9 cellular contexts compared by ENCODE assay signal in the genomic region with DNA sequence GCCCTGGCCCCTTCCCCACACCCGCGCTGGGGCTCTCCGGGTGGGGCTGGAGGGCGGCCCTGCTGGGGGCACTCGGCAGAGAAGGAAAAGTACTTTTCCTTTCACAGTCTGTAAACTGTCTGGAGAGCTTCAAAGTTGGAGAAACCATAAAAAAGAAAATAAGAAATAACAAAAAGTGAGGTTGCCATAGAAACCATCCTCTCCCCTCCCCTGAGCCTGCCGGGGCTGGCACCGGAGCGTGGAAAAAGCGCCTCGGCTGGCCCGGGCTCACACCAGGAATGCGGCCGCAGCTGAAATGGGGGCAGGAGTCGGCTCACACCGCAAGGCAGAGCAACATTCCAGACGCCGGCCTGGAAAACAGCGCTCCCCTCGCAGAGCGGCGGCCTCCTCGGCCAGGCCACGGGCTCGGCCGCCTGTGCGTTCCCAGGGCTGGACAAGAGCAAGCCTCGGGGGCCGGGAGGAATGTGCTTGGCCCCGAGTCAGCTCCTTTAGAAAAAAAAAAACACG.
DNase-seq lines count a peak whose midpoint lies in the region; TF ChIP-seq lines count a peak whose summit lies in the region.
"Had no signal": no experiment of that assay in that cellular context is flagged by ENCODE, and none has a peak within 500 bp of the region (broad histone marks: within the 10 kb centered on the region; RNA-seq: fewer than 3 reads in every experiment).

No MANE protein-coding gene starts in this region.

- H3K4me1 ChIP-seq in right atrium auricular region (peaks cover 0 to 59% of the 10 kb centered on the region in 2 donors), A673 (ENCODE audit: insufficient read depth, low read length, poor library complexity, severe bottlenecking) (peaks cover 30% of the 10 kb centered on the region)

- no peaks in the 10 kb centered on the region for H3K9me3 ChIP-seq in right atrium auricular region
- H3K9me3 ChIP-seq in A673 (ENCODE audit: low read depth, low read length, poor library complexity, severe bottlenecking): no peaks in the 10 kb centered on the region

- POLR2A ChIA-PET in A673 (lab: Charles Lee; ENCODE audit: low non-redundant PET): interaction anchor here (0.6 kb wide), 1 partner anchor 96 kb away, joined by 3 read pairs; no protein-coding TSS in a partner anchor

- H3K27ac ChIP-seq in right atrium auricular region (peak overlapping the region; percentile 78 to 84), A673 (ENCODE audit: low read depth, low read length, poor library complexity, severe bottlenecking) (no peak overlapping the region)

- peak overlapping the region in 1 of 2 donors; percentile 18 for H3K4me3 ChIP-seq in right atrium auricular region
- no peak overlapping the region for H3K4me3 ChIP-seq in A673 (ENCODE audit: low read depth, low read length, poor library complexity, severe bottlenecking)

- intact Hi-C loops in posterior cingulate gyrus (cut with DNase I) (no loop called here), A673 (cut with micrococcal nuclease; ENCODE audit: unreplicated experiment) (no loop called here)

- TF ChIP-seq CTCF in right atrium auricular region (IDR thresholded peaks at IDR 0.05) (peak in 1 of 2 donors; percentile 32), A673 (conservative IDR thresholded peaks at IDR 0.05; ENCODE audit: low read depth, low read length) (no peak)

- no TSS peak for BruUV-seq in A673 (replicated peaks; lab: Mats Ljungman, UMichigan)

- H3K36me3 ChIP-seq in right atrium auricular region (no peaks in the 10 kb centered on the region), A673 (ENCODE audit: insufficient read depth, low read length, poor library complexity, severe bottlenecking) (no peaks in the 10 kb centered on the region)

- CTCF ChIA-PET in A673 (lab: Charles Lee): no interaction called here

- H3K27me3 ChIP-seq in right atrium auricular region (no peaks in the 10 kb centered on the region), A673 (replicated peaks; ENCODE audit: insufficient read depth, low read depth, low read length, poor library complexity) (peaks cover 3% of the 10 kb centered on the region)

- peak; percentile 79 for DNase-seq in Daoy (ENCODE audit: low read depth)
- peak in 30 of 56 donors; percentile 15 to 71 (median 46) for DNase-seq in amygdala (lab: John Stamatoyannopoulos, UW)
- DNase-seq in right atrium auricular region (ENCODE audit: low spot score): peak; percentile 92
- DNase-seq in posterior cingulate gyrus: peak in 7 of 10 donors; percentile 42 to 93 (median 51)
- DNase-seq in A673 (ENCODE audit: low spot score): no peak
- no peak for DNase-seq in RKO (ENCODE audit: low spot score)
- no peak for DNase-seq in RPMI8226
- DNase-seq in NCI-H748 treated with DMSO at 0.1 percent for 48 hours (lab: John Stamatoyannopoulos, UW): no peak
- DNase-seq: activated naive CD4-positive, alpha-beta T cell treated with Interleukin-2 at 50 U/mL for 16 hours had no signal

Comparison
In these comparisons a context has a peak if more than half of its experiments do, and no peak if none do; other contexts are left out.
1. DNase-seq: peak in Daoy (single experiment), amygdala (30 of 56), right atrium auricular region (single experiment) and posterior cingulate gyrus (7 of 10); none in A673 (single experiment), RKO (single experiment), RPMI8226 (single experiment) and NCI-H748 treated with DMSO at 0.1 percent for 48 hours (single experiment).